In genomic region chr1:150561830-150562367, GRCh38 we compare ENCODE assay signal across 8 cellular contexts. TPM values are rescaled to one million over a fixed set of nuclear protein-coding genes. Genes with fewer than 3 reads are reported as not detected.
DNase-seq lines count a peak whose midpoint lies in the region; ATAC-seq, FAIRE-seq and TF ChIP-seq lines count a peak whose summit lies in the region.

No MANE protein-coding gene starts in this region.

- H3K4me1 Mint-ChIP-seq in WTC11 (peaks cover 51% of the 10 kb centered on the region), immature natural killer cell (peaks cover 67 to 68% of the 10 kb centered on the region in 2 donors)

- H3K27ac Mint-ChIP-seq in WTC11: peak overlapping the region; percentile 98
- H3K27ac Mint-ChIP-seq in immature natural killer cell: peak overlapping the region; percentile 93 to 99 (median 98)

- H3K9me3 Mint-ChIP-seq in WTC11 (no peaks in the 10 kb centered on the region), immature natural killer cell (no peaks in the 10 kb centered on the region)

- TF ChIP-seq CTCF in WTC11 (IDR thresholded peaks at IDR 0.05) (no peak), bronchial epithelial cell (IDR thresholded peaks at IDR 0.05; ENCODE audit: insufficient read depth, low read length, severe bottlenecking) (no peak), D721Med (IDR thresholded peaks at IDR 0.05; ENCODE audit: insufficient read depth, missing control alignments) (no peak)

- H3K27me3 ChIP-seq in bronchial epithelial cell (ENCODE audit: control insufficient read depth, insufficient read depth, low read length): no peaks in the 10 kb centered on the region

- H3K27me3 Mint-ChIP-seq in WTC11 (ENCODE audit: low read depth): no peaks in the 10 kb centered on the region
- H3K27me3 Mint-ChIP-seq in immature natural killer cell (ENCODE audit: low read depth in 3 of 3): peaks cover 4 to 13% (median 6%) of the 10 kb centered on the region in 3 donors

- H3K36me3 ChIP-seq in bronchial epithelial cell (ENCODE audit: control insufficient read depth, insufficient read depth, low read length): peaks cover 5% of the 10 kb centered on the region

- POLR2A ChIA-PET in WTC11 (lab: Charles Lee): interaction anchor here (0.5 to 6.4 kb wide), 13 partner anchors 9 to 414 kb away, joined by 3 to 188 read pairs (median 4); partner anchors contain the start of genes ENSA, FALEC, GOLPH3L and MCL1

- ATAC-seq in HG02588 (IDR thresholded peaks at IDR 0.05; ENCODE audit: unreplicated experiment) (peak; percentile 41), WTC11 (peak; percentile 54)

- no peaks in the 10 kb centered on the region for H3K36me3 Mint-ChIP-seq in WTC11
- H3K36me3 Mint-ChIP-seq in immature natural killer cell: no peaks in the 10 kb centered on the region

- H3K4me3 ChIP-seq in bronchial epithelial cell (ENCODE audit: low read depth, low read length): peak overlapping the region; percentile 53

- FAIRE-seq in bronchial epithelial cell (lab: Jason Lieb, UNC): no peak
- no peak for FAIRE-seq in D721Med (lab: Jason Lieb, UNC)

- peak; percentile 90 for DNase-seq in GM04504 (ENCODE audit: low read depth)
- DNase-seq in NCI-H2107 treated with DMSO at 0.1 percent for 48 hours (lab: John Stamatoyannopoulos, UW; ENCODE audit: unreplicated experiment): peak; percentile 49
- DNase-seq in WTC11 (ENCODE audit: low spot score): peak; percentile 92
- peak; percentile 88 for DNase-seq in bronchial epithelial cell (ENCODE audit: low read depth)
- DNase-seq in immature natural killer cell: peak; percentile 59 to 65 (median 62)
- peak; percentile 96 for DNase-seq in smooth muscle cell of the brain vasculature (ENCODE audit: low read depth, low spot score)
- DNase-seq in D721Med (ENCODE audit: insufficient read length, low spot score): no peak

- CTCF ChIA-PET in WTC11 (lab: Charles Lee): interaction anchor here (0.5 to 7.9 kb wide), 17 partner anchors 9 to 251 kb away, joined by 3 to 144 read pairs (median 6); partner anchors contain the start of genes ADAMTSL4, ENSA, FALEC and MCL1

- H3K4me3 Mint-ChIP-seq in WTC11 (peak overlapping the region; percentile 92), immature natural killer cell (peak overlapping the region; percentile 90 to 95 (median 91))

TF ChIP-seq in WTC11, 78 proteins besides CTCF, POLR2A, EP300 and RAD21 (continues in another document):
- TF ChIP-seq EMX1 (CRISPR knock-in tag; IDR thresholded peaks at IDR 0.05) (no peak), ZNF416 (CRISPR knock-in tag; IDR thresholded peaks at IDR 0.05) (no peak), SMAD4 (CRISPR knock-in tag; IDR thresholded peaks at IDR 0.05) (no peak), FOXK1 (CRISPR knock-in tag; IDR thresholded peaks at IDR 0.05) (no peak), ZNF396 (CRISPR knock-in tag; IDR thresholded peaks at IDR 0.05; ENCODE audit: borderline replicate concordance) (no peak), NFYB (CRISPR knock-in tag; conservative IDR thresholded peaks at IDR 0.05; ENCODE audit: low read depth) (peak; percentile 50; the same call in 1 of the 2 replicates), ZNF317 (CRISPR knock-in tag; IDR thresholded peaks at IDR 0.05; ENCODE audit: borderline replicate concordance, low read depth) (no peak), IRF2 (CRISPR knock-in tag; IDR thresholded peaks at IDR 0.05; ENCODE audit: borderline replicate concordance, low read depth) (no peak), KAT7 (CRISPR knock-in tag; IDR thresholded peaks at IDR 0.05; ENCODE audit: borderline replicate concordance) (no peak), STAT6 (CRISPR knock-in tag; conservative IDR thresholded peaks at IDR 0.05; ENCODE audit: low read depth) (no peak), GABPB1 (CRISPR knock-in tag; IDR thresholded peaks at IDR 0.05) (peak; percentile 49; the same call in 1 of the 2 replicates), PRRX2 (CRISPR knock-in tag; IDR thresholded peaks at IDR 0.05) (no peak)
- TF ChIP-seq, protein P1, sequence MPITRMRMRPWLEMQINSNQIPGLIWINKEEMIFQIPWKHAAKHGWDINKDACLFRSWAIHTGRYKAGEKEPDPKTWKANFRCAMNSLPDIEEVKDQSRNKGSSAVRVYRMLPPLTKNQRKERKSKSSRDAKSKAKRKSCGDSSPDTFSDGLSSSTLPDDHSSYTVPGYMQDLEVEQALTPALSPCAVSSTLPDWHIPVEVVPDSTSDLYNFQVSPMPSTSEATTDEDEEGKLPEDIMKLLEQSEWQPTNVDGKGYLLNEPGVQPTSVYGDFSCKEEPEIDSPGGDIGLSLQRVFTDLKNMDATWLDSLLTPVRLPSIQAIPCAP (CRISPR knock-in tag; IDR thresholded peaks at IDR 0.05): no peak
- TF ChIP-seq, protein P2, sequence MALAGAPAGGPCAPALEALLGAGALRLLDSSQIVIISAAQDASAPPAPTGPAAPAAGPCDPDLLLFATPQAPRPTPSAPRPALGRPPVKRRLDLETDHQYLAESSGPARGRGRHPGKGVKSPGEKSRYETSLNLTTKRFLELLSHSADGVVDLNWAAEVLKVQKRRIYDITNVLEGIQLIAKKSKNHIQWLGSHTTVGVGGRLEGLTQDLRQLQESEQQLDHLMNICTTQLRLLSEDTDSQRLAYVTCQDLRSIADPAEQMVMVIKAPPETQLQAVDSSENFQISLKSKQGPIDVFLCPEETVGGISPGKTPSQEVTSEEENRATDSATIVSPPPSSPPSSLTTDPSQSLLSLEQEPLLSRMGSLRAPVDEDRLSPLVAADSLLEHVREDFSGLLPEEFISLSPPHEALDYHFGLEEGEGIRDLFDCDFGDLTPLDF (CRISPR knock-in tag; IDR thresholded peaks at IDR 0.05): 0 out of 2 replicates have a peak, but pooled peaks have one; percentile 22
- TF ChIP-seq, protein P3, sequence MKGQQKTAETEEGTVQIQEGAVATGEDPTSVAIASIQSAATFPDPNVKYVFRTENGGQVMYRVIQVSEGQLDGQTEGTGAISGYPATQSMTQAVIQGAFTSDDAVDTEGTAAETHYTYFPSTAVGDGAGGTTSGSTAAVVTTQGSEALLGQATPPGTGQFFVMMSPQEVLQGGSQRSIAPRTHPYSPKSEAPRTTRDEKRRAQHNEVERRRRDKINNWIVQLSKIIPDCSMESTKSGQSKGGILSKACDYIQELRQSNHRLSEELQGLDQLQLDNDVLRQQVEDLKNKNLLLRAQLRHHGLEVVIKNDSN (CRISPR knock-in tag; IDR thresholded peaks at IDR 0.05): no peak

RNA-seq across cellular contexts. Expression of gene ADAMTSL4, which starts 12.7 kb away (rescaled TPM):
- 6.6 to 14.7 TPM (median 14.1 TPM) in 3 replicates for total RNA-seq in WTC11 (2021)
- total RNA-seq in bronchial epithelial cell: 1.2 and 1.6 TPM in 2 replicates
- polyA plus RNA-seq in immature natural killer cell: not detected

RNA-seq across cellular contexts. Expression of gene MCL1, which starts 17.5 kb away (rescaled TPM):
- 191 to 212 TPM (median 204 TPM) in 3 replicates for total RNA-seq in WTC11 (2021)
- 247 and 280 TPM in 2 replicates for total RNA-seq in bronchial epithelial cell
- 100 to 1,000 TPM in 1 of 3 donors, 10 to 100 TPM in 2; 44.2 to 113 (median 73.0) TPM for polyA plus RNA-seq in immature natural killer cell

RNA-seq across cellular contexts. Expression of gene FALEC, which starts 46.3 kb away (rescaled TPM):
- 0.71 to 1.2 TPM (median 1.0 TPM) in 3 replicates for total RNA-seq in WTC11 (2021)
- total RNA-seq in bronchial epithelial cell: not detected in 2 replicates
- not detected for polyA plus RNA-seq in immature natural killer cell

RNA-seq across cellular contexts. Expression of gene ECM1, which starts 54.0 kb away (rescaled TPM):
- total RNA-seq in WTC11 (2021) (0.69 to 1.6 TPM (median 0.76 TPM) in 3 replicates), bronchial epithelial cell (5.5 and 5.8 TPM in 2 replicates)
- polyA plus RNA-seq in immature natural killer cell: not detected
